In the genomic region with DNA sequence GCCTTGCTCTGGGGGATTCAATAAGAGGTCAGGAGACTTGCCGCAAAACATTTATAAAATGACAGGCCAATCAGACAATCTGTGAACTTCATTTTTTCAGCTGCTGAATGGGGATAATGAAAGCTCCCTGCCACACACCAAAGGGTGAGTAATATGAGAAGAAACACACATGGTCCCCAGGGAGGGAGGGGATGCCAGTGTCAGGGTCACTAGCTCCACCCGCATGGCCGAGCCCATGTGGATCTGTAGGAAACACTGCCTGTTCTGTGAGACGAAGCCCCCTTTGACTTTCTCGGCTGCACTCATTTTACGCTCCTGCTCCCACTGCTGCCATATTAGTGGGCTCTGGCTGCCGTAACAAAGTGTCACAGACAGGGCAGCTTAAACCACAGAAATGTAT, we compare ENCODE assay signal across 22 cellular contexts.
"Had no signal": no experiment of that assay in that cellular context is flagged by ENCODE, and none has a peak within 500 bp of the region (broad histone marks: within the 10 kb centered on the region; RNA-seq: fewer than 3 reads in every experiment).

No MANE protein-coding gene starts in this region.

- H3K4me1 Mint-ChIP-seq: IgD-negative memory B cell had no signal

- H3K4me3 Mint-ChIP-seq: IgD-negative memory B cell had no signal

- H3K9me3 Mint-ChIP-seq: IgD-negative memory B cell had no signal

- H3K4me3 ChIP-seq: K562 had no signal

- ATAC-seq: K562 had no signal

- H3K36me3 Mint-ChIP-seq: IgD-negative memory B cell had no signal

- H3K9ac ChIP-seq: KMS-11, SK-N-SH had no signal

- H3K4me2 ChIP-seq: KMS-11, SK-N-SH had no signal

- H3K9me3 ChIP-seq: SK-N-SH had no signal

- H3K27me3 Mint-ChIP-seq: IgD-negative memory B cell had no signal

- H3K9me2 ChIP-seq: SK-N-SH had no signal

- H3K27ac Mint-ChIP-seq: IgD-negative memory B cell had no signal

- DNase-seq: Kasumi-1, NCI-H1092, NCI-H1105 treated with DMSO at 0.1 percent for 48 hours, NCI-H1417 treated with DMSO at 0.1 percent for 48 hours, NCI-H146, NCI-H1694 treated with DMSO at 0.1 percent for 48 hours, NCI-H1930, NCI-H2081, NCI-H226, NCI-H446, NCI-H510A, NCI-H524 treated with DMSO at 0.1 percent for 48 hours, NCI-H69, NCI-H774, Right ventricle myocardium superior, RPMI8226, SIG-M5, SK-N-SH had no signal

- H3K27ac ChIP-seq: HL-60, KMS-11 had no signal
